In genomic region chr12:126337556-126337955, GRCh38 we compare ENCODE assay signal across 1 cellular context.
TF ChIP-seq lines count a peak whose summit lies in the region.

No MANE protein-coding gene starts in this region.

TF ChIP-seq in SK-N-SH, 30 proteins besides CTCF, POLR2A, EP300 and RAD21 (continued from another document):
- 0 out of 2 replicates have a peak, but pooled peaks have one; percentile 47 for TF ChIP-seq USF1 (IDR thresholded peaks at IDR 0.05; ENCODE audit: borderline replicate concordance, low read depth)
- TF ChIP-seq TEAD4 (IDR thresholded peaks at IDR 0.05; ENCODE audit: borderline replicate concordance, insufficient read depth), result peak; percentile 99
- TF ChIP-seq SMC3 (IDR thresholded peaks at IDR 0.05; ENCODE audit: low read depth, low read length), result no peak
- 0 out of 2 replicates have a peak, but pooled peaks have one; percentile 11 for TF ChIP-seq ELF1 (IDR thresholded peaks at IDR 0.05)
- TF ChIP-seq ZBTB33 (IDR thresholded peaks at IDR 0.05; ENCODE audit: borderline replicate concordance, low read depth), result peak; percentile 91
- TF ChIP-seq JUND (IDR thresholded peaks at IDR 0.05), result peak; percentile 98
- TF ChIP-seq TCF12 (IDR thresholded peaks at IDR 0.05), result peak; percentile 98
- TF ChIP-seq RXRA (IDR thresholded peaks at IDR 0.05; ENCODE audit: borderline replicate concordance, low read depth), result peak; percentile 96
- no peak for TF ChIP-seq IRF3 (IDR thresholded peaks at IDR 0.05; ENCODE audit: low read depth, low read length)
- TF ChIP-seq SIN3A (IDR thresholded peaks at IDR 0.05; ENCODE audit: borderline replicate concordance, low read depth, low read length), result no peak
